ENCODE assay signal across 6 cellular contexts in the genomic region with DNA sequence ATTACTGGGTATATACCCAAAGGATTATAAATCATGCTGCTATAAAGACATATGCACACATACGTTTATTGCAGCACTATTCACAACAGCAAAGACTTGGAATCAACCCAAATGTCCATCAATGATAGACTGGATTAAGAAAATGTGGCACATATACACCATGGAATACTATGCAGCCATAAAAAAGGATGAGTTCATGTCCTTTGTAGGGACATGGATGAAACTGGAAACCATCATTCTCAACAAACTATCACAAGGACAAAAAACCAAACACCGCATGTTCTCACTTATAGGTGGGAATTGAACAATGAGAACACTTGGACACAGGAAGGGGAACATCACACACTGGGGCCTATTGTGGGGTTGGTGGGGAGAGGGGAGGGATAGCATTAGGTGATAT. TPM values are rescaled to one million over a fixed set of nuclear protein-coding genes. Genes with fewer than 3 reads are reported as not detected.
DNase-seq lines count a peak whose midpoint lies in the region; ATAC-seq, FAIRE-seq and TF ChIP-seq lines count a peak whose summit lies in the region.
"Not testable (repeated sequence)": the region's sequence is repeated elsewhere in the genome, so short reads cannot be mapped to it uniquely, and the experiment has no call there.
"Had no signal": no experiment of that assay in that cellular context is flagged by ENCODE, and none has a peak within 500 bp of the region (broad histone marks: within the 10 kb centered on the region; RNA-seq: fewer than 3 reads in every experiment).

No MANE protein-coding gene starts in this region.

- not testable (repeated sequence) for FAIRE-seq in K562 (lab: Jason Lieb, UNC)

- H3K79me2 ChIP-seq in K562 (ENCODE audit: control insufficient read depth, insufficient read depth, low read length), result not testable (repeated sequence)

- not testable (repeated sequence) for TF ChIP-seq POLR2A in K562 (conservative IDR thresholded peaks at IDR 0.05)

- in situ Hi-C loops in K562 (cut with MboI), result not testable (repeated sequence)

- H3K9ac ChIP-seq in K562 (ENCODE audit: insufficient read depth in 1 of 2, low read depth in 2 of 2, low read length in 2 of 2), result not testable (repeated sequence)

- not testable (repeated sequence) for TF ChIP-seq EP300 in K562 (IDR thresholded peaks at IDR 0.05; ENCODE audit: low read length)

- H2AFZ ChIP-seq in K562 (ENCODE audit: low read depth, low read length), result not testable (repeated sequence)

- not testable (repeated sequence) for H3K4me3 ChIP-seq in HEK293 (ENCODE audit: low read depth, low read length); K562

- not testable (repeated sequence) for H3K4me1 ChIP-seq in HEK293 (ENCODE audit: control insufficient read depth, insufficient read depth, low read length)
- peaks cover 0 to 17% of the 10 kb centered on the region in 2 experiments; a peak in 3 of 5 replicates for H3K4me1 ChIP-seq in K562 (replicated peaks in 1 of 2; ENCODE audit: control insufficient read depth in 2 of 2, insufficient read depth in 2 of 2, low read length in 2 of 2)

- not testable (repeated sequence) for H3K9me1 ChIP-seq in K562 (ENCODE audit: control insufficient read depth, insufficient read depth, low read length)

- TF ChIP-seq RAD21 in K562 (CRISPR knock-in tag; conservative IDR thresholded peaks at IDR 0.05 in 1 of 2, IDR thresholded peaks at IDR 0.05 in 1 of 2), result not testable (repeated sequence)

- not testable (repeated sequence) for H4K20me1 ChIP-seq in K562 (replicated peaks; ENCODE audit: control insufficient read depth, insufficient read depth, low read length)

- not testable (repeated sequence) for ATAC-seq in K562

- not testable (repeated sequence) for DNase-seq in K562 (ENCODE audit: extremely low read depth in 1 of 4, low spot score in 3 of 4)

- intact Hi-C loops in K562 (cut with micrococcal nuclease), result not testable (repeated sequence)

- POLR2A ChIA-PET in HEK293 (lab: Yijun Ruan, JAX), result interaction anchor here (0.9 kb wide), 1 partner anchor 10 kb away, joined by 3 read pairs; no protein-coding TSS in a partner anchor
- POLR2A ChIA-PET in K562 (lab: Yijun Ruan, JAX), result interaction anchor here (3.0 kb wide), 1 partner anchor 12 kb away, joined by 18 read pairs; no protein-coding TSS in a partner anchor

- H3K9me3 ChIP-seq in HEK293 (ENCODE audit: control insufficient read depth, insufficient read depth, low read depth, low read length); K562 (replicated peaks; ENCODE audit: control insufficient read depth, insufficient read depth, low read depth, low read length): not testable (repeated sequence)

- not testable (repeated sequence) for TF ChIP-seq CTCF in HEK293 (tag by site-specific recombination; IDR thresholded peaks at IDR 0.05); K562 (IDR thresholded peaks at IDR 0.05 in 2 of 3, conservative IDR thresholded peaks at IDR 0.05 in 1 of 3; ENCODE audit: insufficient read depth in 2 of 3, low read depth in 1 of 3, low read length in 3 of 3)

- H3K27ac ChIP-seq in HEK293 (ENCODE audit: extremely low read depth, low read depth, low read length); K562 (ENCODE audit: extremely low read depth, low read depth, low read length): not testable (repeated sequence)

- H3K4me2 ChIP-seq in K562 (ENCODE audit: insufficient read depth, low read length), result not testable (repeated sequence)

- BruUV-seq in K562 (replicated peaks; lab: Mats Ljungman, UMichigan), result not testable (repeated sequence)

- not testable (repeated sequence) for H3K27me3 ChIP-seq in K562 (ENCODE audit: control insufficient read depth in 2 of 2, insufficient read depth in 2 of 2, low read length in 2 of 2)

- H3K36me3 ChIP-seq in HEK293 (ENCODE audit: control insufficient read depth in 2 of 2, insufficient read depth in 1 of 2, low read length in 2 of 2); K562 (ENCODE audit: control insufficient read depth, insufficient read depth, low read length): not testable (repeated sequence)

- 100% methylated on average over 1 of the region's 2 CpGs for whole genome bisulfite sequencing in K562 (ENCODE audit: insufficient coverage, low coverage, missing lambda C conversion rate)

- CTCF ChIA-PET in HEK293 (lab: Yijun Ruan, JAX) (interaction anchor here (0.5 kb wide), 1 partner anchor 90 kb away, joined by 3 read pairs; no protein-coding TSS in a partner anchor), K562 (lab: Yijun Ruan, JAX; ENCODE audit: low intra/inter-chr PET ratio) (interaction anchor here (0.7 kb wide), 1 partner anchor 59 kb away, joined by 3 read pairs; no protein-coding TSS in a partner anchor)

TF ChIP-seq in HEK293, 187 proteins besides CTCF, POLR2A, EP300 and RAD21 (continues in another document):
- TF ChIP-seq ZNF146 (tag by site-specific recombination; IDR thresholded peaks at IDR 0.05), result peak; percentile 97
- TF ChIP-seq, protein P1, sequence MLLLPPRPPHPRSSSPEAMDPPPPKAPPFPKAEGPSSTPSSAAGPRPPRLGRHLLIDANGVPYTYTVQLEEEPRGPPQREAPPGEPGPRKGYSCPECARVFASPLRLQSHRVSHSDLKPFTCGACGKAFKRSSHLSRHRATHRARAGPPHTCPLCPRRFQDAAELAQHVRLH (tag by site-specific recombination; IDR thresholded peaks at IDR 0.05), result 0 out of 2 replicates have a peak, but pooled peaks have one; percentile 14

TF ChIP-seq in K562, 482 proteins besides CTCF, POLR2A, EP300 and RAD21:
- TF ChIP-seq BCOR (IDR thresholded peaks at IDR 0.05) (peak; percentile 79), KDM1A (IDR thresholded peaks at IDR 0.05) (0 out of 4 replicates have a peak, but pooled peaks of 1 of the 2 experiments have one; percentile 33), ZNF146 (CRISPR knock-in tag; IDR thresholded peaks at IDR 0.05; ENCODE audit: unreplicated experiment) (peak; percentile 58), HDAC2 (IDR thresholded peaks at IDR 0.05) (0 out of 2 replicates have a peak, but pooled peaks have one; percentile 37)

RNA-seq across cellular contexts. Expression of a gene that starts 14.8 kb away (rescaled TPM):
- total RNA-seq in K562 (2011; cell fraction: chromatin; rRNA removed; ENCODE audit: low replicate concordance), result 15.5 and 27.2 TPM in 2 replicates
- 14.7 and 15.3 TPM in 2 replicates for total RNA-seq in K562 (2011; cell fraction: nucleolus; rRNA removed)
- total RNA-seq in K562 (2011; cell fraction: nucleoplasm; rRNA removed), result 23.0 and 24.2 TPM in 2 replicates
- total RNA-seq in K562 (2014; rRNA removed) (147 and 234 TPM in 2 replicates), K562 (2014; rRNA removed; fragmentation: Illumina TruSeq; extraction: Trizol) (151 and 173 TPM in 2 replicates), K562 (2015; rRNA removed; fragmentation: Illumina TruSeq; extraction: Trizol) (163 and 171 TPM in 2 replicates), K562 (2021) (257 and 270 TPM in 2 replicates)
- polyA plus RNA-seq in K562 (2011; rRNA removed) (123 and 143 TPM in 2 replicates), K562 (2014; fragmentation: Illumina TruSeq; extraction: Trizol) (185 and 221 TPM in 2 replicates), K562 (2014; fragmentation: Nextera tagmentation; extraction: Ambion mirVana) (10 to 100 TPM; 46.0 to 59.9 TPM), K562 (2014; rRNA removed) (251 and 255 TPM in 2 replicates)
- 93.5 and 146 TPM in 2 replicates for polyA plus RNA-seq in K562 (2011; cell fraction: cytosol; rRNA removed)
- polyA plus RNA-seq in K562 (2011; cell fraction: nucleus; rRNA removed), result 74.4 and 83.5 TPM in 2 replicates
- polyA plus RNA-seq in K562 (2012), result 285 and 344 TPM in 2 replicates
- 49.7 and 58.2 TPM in 2 replicates for polyA minus RNA-seq in K562 (2011; rRNA and poly(A)+ RNA removed)
- polyA minus RNA-seq in K562 (2011; cell fraction: cytosol; rRNA and poly(A)+ RNA removed), result 37.6 and 63.5 TPM in 2 replicates
- polyA minus RNA-seq in K562 (2011; cell fraction: nucleus; rRNA and poly(A)+ RNA removed), result 13.9 and 29.2 TPM in 2 replicates

RNA-seq across cellular contexts. Expression of a gene that starts 38.4 kb away (rescaled TPM):
- total RNA-seq in K562 (2011; cell fraction: chromatin; rRNA removed; ENCODE audit: low replicate concordance), result 1.7 TPM in 1 of 2 replicates, not detected in the other
- total RNA-seq in K562 (2011; cell fraction: nucleolus; rRNA removed), result 0.33 and 0.53 TPM in 2 replicates
- 0.81 TPM in 1 of 2 replicates, not detected in the other for total RNA-seq in K562 (2011; cell fraction: nucleoplasm; rRNA removed)
- total RNA-seq in K562 (2014; rRNA removed) (5.8 and 7.5 TPM in 2 replicates), K562 (2014; rRNA removed; fragmentation: Illumina TruSeq; extraction: Trizol) (7.4 and 13.7 TPM in 2 replicates), K562 (2015; rRNA removed; fragmentation: Illumina TruSeq; extraction: Trizol) (7.2 and 7.5 TPM in 2 replicates), K562 (2021) (13.2 and 16.8 TPM in 2 replicates)
- polyA plus RNA-seq in K562 (2011; rRNA removed) (2.7 and 4.1 TPM in 2 replicates), K562 (2014; fragmentation: Illumina TruSeq; extraction: Trizol) (6.9 and 7.4 TPM in 2 replicates), K562 (2014; fragmentation: Nextera tagmentation; extraction: Ambion mirVana) (10 to 100 TPM; 21.0 to 23.8 TPM), K562 (2014; rRNA removed) (5.5 and 5.7 TPM in 2 replicates)
- polyA plus RNA-seq in K562 (2011; cell fraction: cytosol; rRNA removed), result 0.55 and 3.2 TPM in 2 replicates
- polyA plus RNA-seq in K562 (2011; cell fraction: nucleus; rRNA removed), result 0.30 and 1.6 TPM in 2 replicates
- polyA plus RNA-seq in K562 (2012), result 11.5 and 304 TPM in 2 replicates
- 0.15 and 0.25 TPM in 2 replicates for polyA minus RNA-seq in K562 (2011; rRNA and poly(A)+ RNA removed)
- 4.8 and 23.3 TPM in 2 replicates for polyA minus RNA-seq in K562 (2011; cell fraction: cytosol; rRNA and poly(A)+ RNA removed)
- 4.7 and 6.1 TPM in 2 replicates for polyA minus RNA-seq in K562 (2011; cell fraction: nucleus; rRNA and poly(A)+ RNA removed)
- total RNA-seq: A172; B cell; CD4-positive, CD25-positive, alpha-beta regulatory T cell; Daoy had no signal

RNA-seq across cellular contexts. Expression of a gene that starts 54.4 kb away (rescaled TPM):
- 23.4 and 45.9 TPM in 2 replicates for total RNA-seq in K562 (2011; cell fraction: chromatin; rRNA removed; ENCODE audit: low replicate concordance)
- 16.5 and 18.4 TPM in 2 replicates for total RNA-seq in K562 (2011; cell fraction: nucleolus; rRNA removed)
- total RNA-seq in K562 (2011; cell fraction: nucleoplasm; rRNA removed), result 26.7 and 33.1 TPM in 2 replicates
- 74.2 and 78.8 TPM in 2 replicates for total RNA-seq in K562 (2014; rRNA removed)
- total RNA-seq in K562 (2014; rRNA removed; fragmentation: Illumina TruSeq; extraction: Trizol), result 85.7 and 86.2 TPM in 2 replicates
- total RNA-seq in K562 (2015; rRNA removed; fragmentation: Illumina TruSeq; extraction: Trizol), result 83.3 and 90.6 TPM in 2 replicates
- total RNA-seq in K562 (2021), result 51.3 and 53.6 TPM in 2 replicates
- polyA plus RNA-seq in K562 (2011; rRNA removed), result 59.5 and 83.8 TPM in 2 replicates
- 19.4 and 37.0 TPM in 2 replicates for polyA plus RNA-seq in K562 (2011; cell fraction: cytosol; rRNA removed)
- polyA plus RNA-seq in K562 (2011; cell fraction: nucleus; rRNA removed), result 37.8 and 48.5 TPM in 2 replicates
- polyA plus RNA-seq in K562 (2012), result 49.1 and 74.0 TPM in 2 replicates
- polyA plus RNA-seq in K562 (2014; fragmentation: Illumina TruSeq; extraction: Trizol), result 74.8 and 87.6 TPM in 2 replicates
- polyA plus RNA-seq in K562 (2014; fragmentation: Nextera tagmentation; extraction: Ambion mirVana), result 10 to 100 TPM; 37.6 to 48.1 TPM
- polyA plus RNA-seq in K562 (2014; rRNA removed), result 104 and 111 TPM in 2 replicates
- 46.9 and 49.6 TPM in 2 replicates for polyA minus RNA-seq in K562 (2011; rRNA and poly(A)+ RNA removed)
- 10.4 and 17.8 TPM in 2 replicates for polyA minus RNA-seq in K562 (2011; cell fraction: cytosol; rRNA and poly(A)+ RNA removed)
- polyA minus RNA-seq in K562 (2011; cell fraction: nucleus; rRNA and poly(A)+ RNA removed), result 13.7 and 31.7 TPM in 2 replicates
